Comparison of ENCODE assay signal across 15 cellular contexts in the genomic region with DNA sequence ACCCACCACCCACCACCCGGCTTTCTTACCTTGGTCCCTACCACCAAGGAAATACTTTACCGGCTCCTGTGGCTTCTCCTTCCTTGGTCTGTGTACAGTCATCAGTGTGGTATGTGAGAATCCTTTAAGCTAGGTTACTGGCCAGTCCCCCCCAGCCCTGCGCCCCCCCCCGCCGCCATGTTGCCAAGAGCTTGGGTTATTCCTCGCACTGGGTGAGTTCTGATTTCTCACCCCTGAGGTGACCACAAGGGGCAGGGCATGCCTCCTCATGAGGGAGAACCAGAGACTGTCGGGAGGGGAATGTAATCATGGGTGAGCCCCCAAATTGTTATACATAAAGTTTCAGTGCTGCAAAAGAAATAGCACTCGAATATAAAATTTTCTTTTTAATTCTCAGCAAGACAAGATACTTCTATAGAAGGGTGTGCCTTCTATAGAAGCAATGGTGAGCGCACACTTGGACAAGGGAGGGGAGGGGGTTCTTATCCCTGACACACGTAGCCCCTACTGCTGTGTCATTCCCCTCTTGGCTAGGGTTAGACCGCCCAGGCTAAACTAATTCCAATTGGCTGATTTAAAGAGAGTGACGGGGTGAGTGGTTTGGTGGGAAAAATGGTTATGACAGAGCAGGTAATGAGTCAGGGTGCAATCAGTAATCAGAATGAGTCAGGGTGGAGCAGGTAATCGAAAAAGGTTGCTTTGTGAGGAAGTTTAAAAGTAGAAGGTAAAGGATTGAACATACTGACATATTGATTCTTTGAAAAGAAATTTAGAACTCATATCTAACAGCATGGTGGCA.
DNase-seq lines count a peak whose midpoint lies in the region; FAIRE-seq and TF ChIP-seq lines count a peak whose summit lies in the region.
"Had no signal": no experiment of that assay in that cellular context is flagged by ENCODE, and none has a peak within 500 bp of the region (broad histone marks: within the 10 kb centered on the region; RNA-seq: fewer than 3 reads in every experiment).

No MANE protein-coding gene starts in this region.

- H3K27me3 ChIP-seq in sigmoid colon: no peaks in the 10 kb centered on the region
- H3K27me3 ChIP-seq: BE2C, hepatocyte, SJCRH30 had no signal

- TF ChIP-seq EP300 in sigmoid colon (IDR thresholded peaks at IDR 0.05): no peak

- peak; percentile 1 for DNase-seq in stimulated activated naive CD4-positive, alpha-beta T cell treated with Interleukin-2 at 50 U/mL for 16 hours (lab: John Stamatoyannopoulos, UW)
- no peak for DNase-seq in stimulated activated naive CD4-positive, alpha-beta T cell (lab: John Stamatoyannopoulos, UW)
- DNase-seq in RCC 7860 (ENCODE audit: low spot score): peak; percentile 76
- DNase-seq in epithelial cell of esophagus (ENCODE audit: low read depth): peak; percentile 47
- peak; percentile 73 for DNase-seq in urothelium cell line (ENCODE audit: low spot score)
- no peak for DNase-seq in DMS53 treated with DMSO at 0.1 percent for 48 hours (lab: John Stamatoyannopoulos, UW; ENCODE audit: unreplicated experiment)
- DNase-seq in chondrocyte (ENCODE audit: low spot score): no peak
- DNase-seq in sigmoid colon: no peak
- DNase-seq: BE2C, Karpas-422, NCI-H2081, NCI-H82, SJCRH30 had no signal

- intact Hi-C loops in sigmoid colon (cut with DNase I): no loop called here

- H3K4me1 ChIP-seq in sigmoid colon: peaks cover 0 to 20% (median 0%) of the 10 kb centered on the region in 4 donors
- H3K4me1 ChIP-seq: BE2C, SJCRH30 had no signal

- no peak overlapping the region for H3K4me3 Mint-ChIP-seq in chondrocyte (ENCODE audit: unreplicated experiment)

- peaks cover 7% of the 10 kb centered on the region for H3K9me3 Mint-ChIP-seq in chondrocyte (ENCODE audit: low read depth)

- peaks cover 0 to 4% (median 0%) of the 10 kb centered on the region in 4 donors for H3K9me3 ChIP-seq in sigmoid colon
- H3K9me3 ChIP-seq: BE2C, SJCRH30 had no signal

- H3K4me1 Mint-ChIP-seq in chondrocyte (ENCODE audit: low read depth): peaks cover 36% of the 10 kb centered on the region

- no peak for TF ChIP-seq POLR2A in sigmoid colon (IDR thresholded peaks at IDR 0.05)

- no peak overlapping the region for H3K27ac Mint-ChIP-seq in chondrocyte (ENCODE audit: unreplicated experiment)

- H3K27me3 Mint-ChIP-seq in chondrocyte (ENCODE audit: low read depth): no peaks in the 10 kb centered on the region

- no peak overlapping the region for H3K4me3 ChIP-seq in epithelial cell of esophagus (ENCODE audit: low read length)
- no peak overlapping the region for H3K4me3 ChIP-seq in sigmoid colon
- H3K4me3 ChIP-seq: hepatocyte, SJCRH30 had no signal

- WGBS in sigmoid colon, 2 donors: 94 to 97% methylated on average over 12 of the region's 13 CpGs

- H3K27ac ChIP-seq in sigmoid colon: no peak overlapping the region
- H3K27ac ChIP-seq: hepatocyte, SJCRH30 had no signal

- TF ChIP-seq CTCF in epithelial cell of esophagus (IDR thresholded peaks at IDR 0.05; ENCODE audit: insufficient read depth, low read depth, low read length, missing control alignments) (no peak), chondrocyte (IDR thresholded peaks at IDR 0.05) (no peak), sigmoid colon (IDR thresholded peaks at IDR 0.05) (no peak)

- FAIRE-seq in RCC 7860 (lab: Jason Lieb, UNC): no peak
- no peak for FAIRE-seq in urothelium cell line (lab: Jason Lieb, UNC)
- FAIRE-seq: endothelial cell of umbilical vein had no signal

- no peaks in the 10 kb centered on the region for H3K36me3 ChIP-seq in sigmoid colon
- H3K36me3 ChIP-seq: BE2C, SJCRH30 had no signal

- peaks cover 2% of the 10 kb centered on the region for H3K36me3 Mint-ChIP-seq in chondrocyte (ENCODE audit: low read depth)

Comparison
In these comparisons a context has a peak if more than half of its experiments do, and no peak if none do; other contexts are left out.
1. DNase-seq: peak in stimulated activated naive CD4-positive, alpha-beta T cell treated with Interleukin-2 at 50 U/mL for 16 hours (single experiment), RCC 7860 (single experiment), epithelial cell of esophagus (single experiment) and urothelium cell line (single experiment); none in stimulated activated naive CD4-positive, alpha-beta T cell (0 of 6), DMS53 treated with DMSO at 0.1 percent for 48 hours (single experiment), chondrocyte (single experiment) and sigmoid colon (single experiment).